ENCODE assay signal across 25 cellular contexts in the genomic region with DNA sequence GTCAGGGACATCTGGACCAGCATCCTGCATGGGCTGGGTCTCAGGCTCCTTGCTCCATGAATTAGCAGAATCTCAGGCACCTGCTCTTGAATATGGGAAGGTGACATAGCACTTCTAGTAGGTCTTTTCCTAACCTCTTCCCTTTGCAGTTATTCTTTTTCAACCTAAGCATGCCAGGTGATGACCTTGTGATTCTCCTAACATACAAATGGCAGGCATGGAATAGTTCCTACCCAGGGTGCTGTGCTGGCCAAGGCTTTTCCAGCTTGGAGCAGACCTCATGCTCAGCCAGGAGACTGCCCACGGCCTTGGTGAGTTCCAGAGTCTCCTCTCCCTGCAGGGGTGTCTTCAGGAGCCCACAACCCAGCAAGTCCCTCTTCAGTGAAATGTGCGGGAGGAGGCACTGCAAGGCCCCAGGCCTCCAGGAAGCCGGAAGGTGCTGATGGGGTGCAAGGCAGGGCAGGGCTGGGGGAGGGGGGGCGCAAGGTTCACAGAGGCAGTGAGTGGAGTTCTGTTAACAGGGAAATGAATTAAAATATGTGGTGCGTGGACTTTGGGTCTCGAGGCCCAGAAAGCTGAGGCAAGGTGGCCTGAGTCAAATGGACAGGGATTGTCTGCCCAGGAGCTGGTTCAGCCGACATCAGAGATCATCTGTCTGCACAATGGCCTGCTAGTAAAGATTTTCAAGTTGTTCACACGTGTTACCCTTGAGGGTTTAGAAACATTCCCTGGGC.
"Had no signal": no experiment of that assay in that cellular context is flagged by ENCODE, and none has a peak within 500 bp of the region (broad histone marks: within the 10 kb centered on the region; RNA-seq: fewer than 3 reads in every experiment).

No MANE protein-coding gene starts in this region.

- H3K4me1 ChIP-seq: esophagus muscularis mucosa, foreskin keratinocyte, gastroesophageal sphincter, psoas muscle, tibial nerve had no signal

- H3K79me2 ChIP-seq: hepatocyte had no signal

- H2AFZ ChIP-seq: hepatocyte had no signal

- FAIRE-seq: colon, endothelial cell of umbilical vein, small intestine, urothelium cell line had no signal

- H3K27ac ChIP-seq: esophagus muscularis mucosa, foreskin keratinocyte, gastroesophageal sphincter, heart left ventricle, hepatocyte, left lung, ovary, psoas muscle, thoracic aorta, tibial nerve, upper lobe of left lung had no signal

- H3K4me3 ChIP-seq: esophagus muscularis mucosa, gastroesophageal sphincter, heart left ventricle, hepatocyte, left lung, ovary, psoas muscle, thoracic aorta, tibial nerve, upper lobe of left lung had no signal

- H3K9me3 ChIP-seq: esophagus muscularis mucosa, gastroesophageal sphincter, heart left ventricle, left lung, ovary, psoas muscle, thoracic aorta, tibial nerve, upper lobe of left lung had no signal

- H3K4me2 ChIP-seq: hepatocyte had no signal

- H3K36me3 ChIP-seq: esophagus muscularis mucosa, gastroesophageal sphincter, heart left ventricle, left lung, ovary, thoracic aorta, tibial nerve, upper lobe of left lung had no signal

- DNase-seq: effector CD8-positive, alpha-beta T cell; foreskin keratinocyte; heart left ventricle; left cardiac atrium; left lung; mammary epithelial cell; mesendoderm; natural killer cell; occipital lobe; ovary; psoas muscle; right cardiac atrium; small intestine; stimulated activated CD4-positive, alpha-beta T cell treated with anti-CD3 and anti-CD28 coated beads, Interleukin-15, amount 100 ng/mL, for 24 hours; stimulated activated CD4-positive, alpha-beta T cell treated with anti-CD3 and anti-CD28 coated beads, Interleukin-2, amount 100 ng/mL, for 48 hours; stimulated activated naive B cell treated with anti-CD40 and anti-IgM and Interleukin-4, amounts not matched to agents 10 μg/mL and 1 μg/mL and 100 μg/mL, for 72 hours had no signal

- H3K27me3 ChIP-seq: foreskin keratinocyte, hepatocyte, ovary, upper lobe of left lung had no signal
